In the genomic region with DNA sequence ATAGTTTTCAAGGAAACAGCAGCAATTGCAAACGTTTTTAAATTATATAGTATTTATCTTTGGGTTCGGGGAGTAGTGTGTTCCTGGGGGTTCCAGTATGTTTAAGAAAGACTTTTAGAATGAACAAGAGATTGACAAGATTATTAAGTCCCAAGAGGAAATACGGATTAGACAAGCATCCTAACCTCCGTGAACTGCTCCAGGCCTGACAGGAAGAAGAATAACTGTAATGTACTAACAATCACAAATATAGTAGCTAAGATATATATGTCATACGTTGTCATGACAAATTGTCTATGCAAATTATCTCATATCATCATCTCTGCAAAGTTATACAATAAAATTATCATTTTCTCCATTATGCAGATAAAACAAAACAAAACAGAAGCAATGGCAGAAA, we compare ENCODE assay signal across 9 cellular contexts.
"Had no signal": no experiment of that assay in that cellular context is flagged by ENCODE, and none has a peak within 500 bp of the region (broad histone marks: within the 10 kb centered on the region; RNA-seq: fewer than 3 reads in every experiment).

No MANE protein-coding gene starts in this region.

- H3K4me2 ChIP-seq: GM23338 had no signal

- H3K36me3 ChIP-seq: HAP-1 had no signal

- H2AFZ ChIP-seq: GM23248, GM23338 had no signal

- H3K9ac ChIP-seq: GM23248 had no signal

- H3K4me1 ChIP-seq: HAP-1 had no signal

- ATAC-seq: GM23338, HCT116 had no signal

- DNase-seq: GM23248, GOT3, H7, H9, HCEC 1CT, HFFc6 had no signal

- H3K9me3 ChIP-seq: HAP-1 had no signal

- H3K27ac ChIP-seq: GM23248 had no signal

- H3K4me3 ChIP-seq: GM23248, GM23338, HAP-1 had no signal
